ENCODE assay signal across 9 cellular contexts in the genomic region with DNA sequence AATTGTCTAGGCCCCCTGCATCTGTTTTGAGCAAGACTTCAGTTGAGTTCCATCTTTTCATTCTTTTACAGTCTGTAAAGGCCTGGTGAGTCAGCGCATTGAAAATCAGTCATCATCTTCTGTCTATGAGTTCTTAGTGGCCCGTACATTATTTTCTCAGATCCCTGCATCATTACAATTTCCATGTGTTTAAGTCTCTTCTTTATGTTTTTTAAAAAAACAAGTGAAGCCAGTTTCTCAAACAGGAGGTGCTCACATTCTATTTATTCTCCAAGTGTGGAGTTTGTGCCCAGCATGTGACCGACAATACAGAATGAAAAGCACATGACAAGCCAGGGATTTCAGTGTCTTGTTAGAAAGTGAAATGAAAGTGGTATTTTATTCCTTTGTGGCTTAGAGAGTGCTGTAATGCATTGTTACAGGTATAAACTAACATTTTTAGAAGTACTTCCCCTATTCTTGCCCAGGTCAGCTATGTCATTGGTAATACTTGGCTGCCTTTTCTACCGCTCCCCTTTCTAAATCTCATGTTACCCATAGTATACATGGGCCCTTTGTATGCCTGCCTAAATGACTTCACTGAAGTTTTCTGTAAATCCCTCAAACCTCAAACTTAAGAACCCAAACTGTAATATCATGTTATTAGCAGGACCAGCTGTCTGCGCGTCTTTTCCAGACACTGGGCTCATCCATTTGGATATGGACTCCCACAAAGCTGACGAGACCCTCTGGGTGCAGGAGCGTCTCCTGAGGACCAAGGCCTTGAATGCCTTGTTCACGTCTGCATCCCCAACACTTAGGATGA.
DNase-seq lines count a peak whose midpoint lies in the region; ATAC-seq, FAIRE-seq and TF ChIP-seq lines count a peak whose summit lies in the region.
"Had no signal": no experiment of that assay in that cellular context is flagged by ENCODE, and none has a peak within 500 bp of the region (broad histone marks: within the 10 kb centered on the region; RNA-seq: fewer than 3 reads in every experiment).

No MANE protein-coding gene starts in this region.

- peak; percentile 49 for DNase-seq in EL
- peak; percentile 21 to 78 for DNase-seq in fibroblast of lung (ENCODE audit: low read depth in 2 of 2)
- no peak for DNase-seq in D341Med (ENCODE audit: low spot score)
- no peak for DNase-seq in NCI-H1105 (lab: John Stamatoyannopoulos, UW)
- DNase-seq in H54 (ENCODE audit: insufficient read length, low spot score), result no peak
- DNase-seq: NCI-H82 had no signal

- no peak overlapping the region for H3K27ac ChIP-seq in fibroblast of lung (ENCODE audit: insufficient read depth, low read length)

- H3K36me3 ChIP-seq in fibroblast of lung (ENCODE audit: control insufficient read depth, insufficient read depth, low read length), result peaks cover 11% of the 10 kb centered on the region

- no peak overlapping the region for H2AFZ ChIP-seq in fibroblast of lung (ENCODE audit: low read length)

- peak; percentile 79 for ATAC-seq in GM21447 (IDR thresholded peaks at IDR 0.05; ENCODE audit: unreplicated experiment)
- ATAC-seq in HG03520 (IDR thresholded peaks at IDR 0.05; ENCODE audit: unreplicated experiment), result peak; percentile 57
- ATAC-seq in HG02970 (IDR thresholded peaks at IDR 0.05; ENCODE audit: low FRiP score, unreplicated experiment), result no peak

- H3K27me3 ChIP-seq in fibroblast of lung (ENCODE audit: control insufficient read depth, insufficient read depth, low read length), result no peaks in the 10 kb centered on the region

- H4K20me1 ChIP-seq in fibroblast of lung (ENCODE audit: control insufficient read depth, extremely low read depth, insufficient read depth, low read length), result no peaks in the 10 kb centered on the region

- peaks cover 9% of the 10 kb centered on the region for H3K79me2 ChIP-seq in fibroblast of lung (ENCODE audit: control insufficient read depth, insufficient read depth, low read length)

- FAIRE-seq in H54 (lab: Jason Lieb, UNC), result no peak

- no peak overlapping the region for H3K4me2 ChIP-seq in fibroblast of lung (ENCODE audit: extremely low read depth, insufficient read depth, low read length)

- H3K9me3 ChIP-seq in fibroblast of lung (ENCODE audit: control insufficient read depth, insufficient read depth, low read depth, low read length), result no peaks in the 10 kb centered on the region

- no peak for TF ChIP-seq CTCF in fibroblast of lung (conservative IDR thresholded peaks at IDR 0.05 in 1 of 2, IDR thresholded peaks at IDR 0.05 in 1 of 2; ENCODE audit: low read depth in 1 of 2, low read length in 2 of 2)

- H3K4me1 ChIP-seq in fibroblast of lung (ENCODE audit: control insufficient read depth, extremely low read depth, insufficient read depth, low read length), result peaks cover 9% of the 10 kb centered on the region

- no peak for TF ChIP-seq POLR2A in H54 (IDR thresholded peaks at IDR 0.05; ENCODE audit: low read depth, low read length)

- no peak overlapping the region for H3K9ac ChIP-seq in fibroblast of lung (ENCODE audit: insufficient read depth, low read length)

- H3K4me3 ChIP-seq in fibroblast of lung (replicated peaks in 1 of 4; ENCODE audit: control extremely low read depth in 1 of 4, insufficient read depth in 1 of 4, low read depth in 3 of 4, low read length in 4 of 4), result no peak overlapping the region

Comparison
In these comparisons a context has a peak if more than half of its experiments do, and no peak if none do; other contexts are left out.
1. DNase-seq: peak in EL (single experiment) and fibroblast of lung (2 of 2); none in D341Med (single experiment), NCI-H1105 (single experiment) and H54 (single experiment).